ENCODE assay signal across 10 cellular contexts in genomic region chr13:21671793-21672680, GRCh38. TPM values are rescaled to one million over a fixed set of nuclear protein-coding genes. Genes with fewer than 3 reads are reported as not detected.
A peak's percentile ranks its signal among the peaks of the same experiment; 100 is the strongest.
DNase-seq lines count a peak whose midpoint lies in the region; ATAC-seq and TF ChIP-seq lines count a peak whose summit lies in the region.
"Had no signal": no experiment of that assay in that cellular context is flagged by ENCODE, and none has a peak within 500 bp of the region (broad histone marks: within the 10 kb centered on the region; RNA-seq: fewer than 3 reads in every experiment).

No MANE protein-coding gene starts in this region.

- H3K27me3 ChIP-seq in PC-9 (ENCODE audit: insufficient read depth, low read depth) (peaks cover 64% of the 10 kb centered on the region), right cardiac atrium (ENCODE audit: control insufficient read depth, insufficient read depth) (no peaks in the 10 kb centered on the region), spleen (replicated peaks in 1 of 7) (peaks cover 0 to 100% (median 68%) of the 10 kb centered on the region in 7 donors)

- 2% methylated on average over 19 of the region's 19 CpGs for WGBS in right cardiac atrium
- WGBS in spleen, 5 donors, result 2 to 4% (median 3%) methylated on average over 19 of the region's 19 CpGs

- H3K9me3 ChIP-seq in PC-9 (ENCODE audit: insufficient read depth, low read depth) (no peaks in the 10 kb centered on the region), right cardiac atrium (ENCODE audit: control insufficient read depth, low read length) (no peaks in the 10 kb centered on the region), spleen (no peaks in the 10 kb centered on the region)

- CTCF ChIA-PET in activated CD4-positive, alpha-beta T cell treated with anti-CD3 and anti-CD28 coated beads for 36 hours (lab: Charles Lee), result interaction anchor here (1.0 to 2.0 kb wide), 2 partner anchors 9 to 34 kb away, joined by 3 to 5 read pairs; no protein-coding TSS in a partner anchor
- CTCF ChIA-PET in PC-9 (lab: Charles Lee), result no interaction called here

- peak overlapping the region; percentile 89; the same call in 1 of the 2 replicates for H3K4me2 ChIP-seq in PC-9

- H3K79me2 ChIP-seq in PC-9 (ENCODE audit: low read depth), result no peaks in the 10 kb centered on the region

- no peaks in the 10 kb centered on the region for H3F3A ChIP-seq in PC-9 (ENCODE audit: insufficient read depth, low read depth)

- POLR2A ChIA-PET in activated CD4-positive, alpha-beta T cell treated with anti-CD3 and anti-CD28 coated beads for 36 hours (lab: Charles Lee), result no interaction called here
- POLR2A ChIA-PET in PC-9 (lab: Charles Lee; ENCODE audit: unreplicated experiment), result no interaction called here

- no TSS peak for BruUV-seq in PC-9 (replicated peaks; lab: Mats Ljungman, UMichigan)

- no peak for TF ChIP-seq CTCF in PC-9 (conservative IDR thresholded peaks at IDR 0.05)
- TF ChIP-seq CTCF in spleen (IDR thresholded peaks at IDR 0.05 in 8 of 11, conservative IDR thresholded peaks at IDR 0.05 in 3 of 11), result no peak

- intact Hi-C loops in activated CD4-positive, alpha-beta T cell treated with anti-CD3 and anti-CD28 coated beads for 36 hours (cut with DNase I, micrococcal nuclease), result loop anchor here (1.0 to 10.0 kb wide), 9 partner anchors 15 to 1903 kb away; partner anchors contain the start of genes CRYL1 (in 1 of the 2), IL17D (in 1 of the 2), TNFRSF19 (in 1 of the 2) and XPO4 (in 1 of the 2)
- intact Hi-C loops in PC-9 (cut with micrococcal nuclease; ENCODE audit: unreplicated experiment), result no loop called here
- intact Hi-C loops in right cardiac atrium (cut with DNase I), result no loop called here
- intact Hi-C loops in spleen (cut with DNase I; ENCODE audit: low total_unique reads), result no loop called here

- no peaks in the 10 kb centered on the region for H4K20me1 ChIP-seq in PC-9 (ENCODE audit: insufficient read depth)

- ATAC-seq in activated CD4-positive, alpha-beta T cell treated with anti-CD3 and anti-CD28 coated beads for 36 hours, result no peak
- no peak for ATAC-seq in right cardiac atrium
- no peak for ATAC-seq in HG02798 (IDR thresholded peaks at IDR 0.05; ENCODE audit: poor library complexity, unreplicated experiment)
- ATAC-seq in HG02840 (IDR thresholded peaks at IDR 0.05; ENCODE audit: low FRiP score, unreplicated experiment), result no peak

- H3K27me3 Mint-ChIP-seq in activated CD4-positive, alpha-beta T cell treated with anti-CD3 and anti-CD28 coated beads for 36 hours, result peaks cover 50% of the 10 kb centered on the region

- no peak overlapping the region for H3K27ac Mint-ChIP-seq in activated CD4-positive, alpha-beta T cell treated with anti-CD3 and anti-CD28 coated beads for 36 hours

- no peak for DNase-seq in activated CD4-positive, alpha-beta T cell treated with anti-CD3 and anti-CD28 coated beads for 36 hours
- DNase-seq in activated CD4-positive, alpha-beta T cell treated with anti-CD3 and anti-CD28 coated beads for 1 hour, result no peak
- DNase-seq in PC-9, result no peak
- DNase-seq in right cardiac atrium, result peak in 1 of 3 donors; percentile 46
- no peak for DNase-seq in spleen
- DNase-seq in GOT3 (lab: John Stamatoyannopoulos, UW), result no peak
- DNase-seq: MV-4-11; stimulated activated CD4-positive, alpha-beta T cell treated with anti-CD3 and anti-CD28 coated beads, Interleukin-1b, Interleukin-23, amount 100 ng/mL, for 48 hours had no signal

- no peaks in the 10 kb centered on the region for H3K9me2 ChIP-seq in PC-9 (ENCODE audit: insufficient read depth)

- H3K4me3 ChIP-seq in PC-9 (no peak overlapping the region), right cardiac atrium (ENCODE audit: low read length) (peak overlapping the region; percentile 75), spleen (peak overlapping the region in 6 of 8 donors; percentile 58 to 88 (median 77))

- no peaks in the 10 kb centered on the region for H3K4me1 ChIP-seq in PC-9 (replicated peaks; ENCODE audit: insufficient read depth)
- peaks cover 4% of the 10 kb centered on the region for H3K4me1 ChIP-seq in right cardiac atrium (ENCODE audit: control insufficient read depth, insufficient read depth, low read length)
- peaks cover 29 to 75% (median 65%) of the 10 kb centered on the region in 6 donors for H3K4me1 ChIP-seq in spleen

- no peaks in the 10 kb centered on the region for H3K36me3 Mint-ChIP-seq in activated CD4-positive, alpha-beta T cell treated with anti-CD3 and anti-CD28 coated beads for 36 hours (ENCODE audit: low read depth)

- no peak for TF ChIP-seq POLR2A in spleen (IDR thresholded peaks at IDR 0.05)

- peak overlapping the region; percentile 76 for H3K4me3 Mint-ChIP-seq in activated CD4-positive, alpha-beta T cell treated with anti-CD3 and anti-CD28 coated beads for 36 hours

- H3K27ac ChIP-seq in PC-9 (no peak overlapping the region), right cardiac atrium (ENCODE audit: low read length) (no peak overlapping the region), spleen (no peak overlapping the region)

- H2AFZ ChIP-seq in PC-9, result no peak overlapping the region

- H3K36me3 ChIP-seq in PC-9 (ENCODE audit: low read depth) (no peaks in the 10 kb centered on the region), spleen (no peaks in the 10 kb centered on the region)

- peaks cover 45% of the 10 kb centered on the region for H3K4me1 Mint-ChIP-seq in activated CD4-positive, alpha-beta T cell treated with anti-CD3 and anti-CD28 coated beads for 36 hours

- no peaks in the 10 kb centered on the region for H3K9me3 Mint-ChIP-seq in activated CD4-positive, alpha-beta T cell treated with anti-CD3 and anti-CD28 coated beads for 36 hours (ENCODE audit: low read depth)

RNA-seq across cellular contexts. Expression of gene FGF9, which starts 1.2 kb away (rescaled TPM):
- under 1 TPM in 1 of 2 experiments, not detected in 1; 0.19 TPM for total RNA-seq in activated CD4-positive, alpha-beta T cell treated with anti-CD3 and anti-CD28 coated beads for 36 hours
- total RNA-seq in PC-9 (2021), result not detected in 2 replicates
- total RNA-seq in right cardiac atrium, result 10 to 100 TPM in 3 of 4 donors, 1 to 10 TPM in 1; 3.7 to 13.0 (median 11.8) TPM
- polyA plus RNA-seq in right cardiac atrium, result 3.6 TPM
- under 1 TPM in 3 of 7 donors, not detected in 4; 0.23 to 0.26 (median 0.25) TPM for total RNA-seq in spleen
- polyA plus RNA-seq in spleen, result under 1 TPM; 0.06 to 0.11 (median 0.06) TPM

Comparison
In these comparisons a context has a peak if more than half of its experiments do, and no peak if none do; other contexts are left out.
1. intact Hi-C loops: an anchor here in activated CD4-positive, alpha-beta T cell treated with anti-CD3 and anti-CD28 coated beads for 36 hours (1.0 to 10.0 kb wide); none called in PC-9, right cardiac atrium and spleen.